ENCODE assay signal across 8 cellular contexts in the genomic region with DNA sequence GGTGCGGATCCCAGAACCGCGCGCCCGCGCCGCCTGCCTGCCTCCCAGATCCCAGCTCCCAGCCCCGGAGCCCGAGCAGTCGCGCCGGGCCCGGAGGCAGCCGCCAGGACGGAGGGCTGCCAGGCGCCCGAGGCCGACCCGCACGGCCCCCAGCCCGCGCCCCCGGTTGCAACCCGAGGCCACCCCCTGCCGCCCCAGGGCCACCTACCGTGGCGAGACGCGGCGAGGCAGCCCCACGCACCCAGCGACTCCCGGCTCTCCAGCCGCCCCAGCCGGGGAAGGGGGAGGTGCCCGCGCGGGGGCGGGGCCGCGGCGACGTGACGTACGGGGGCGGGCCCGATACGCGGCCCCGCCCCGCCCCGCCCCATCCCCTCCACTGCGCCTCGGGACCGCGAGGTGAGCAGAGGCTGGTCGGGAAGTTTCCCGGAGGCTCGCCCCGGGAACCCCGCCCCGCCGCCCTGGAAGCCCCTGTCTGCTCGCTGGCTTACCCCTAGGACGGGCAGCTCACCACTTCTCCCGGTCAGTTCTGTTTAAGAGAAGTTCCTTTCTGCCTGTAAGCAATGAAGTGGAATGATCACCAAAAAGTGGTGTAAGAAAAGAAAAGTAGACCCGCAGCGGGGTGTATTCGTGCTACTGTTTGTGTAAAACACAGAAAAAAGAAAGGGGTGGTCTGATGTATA. TPM values are rescaled to one million over a fixed set of nuclear protein-coding genes. Genes with fewer than 3 reads are reported as not detected.
A peak's percentile ranks its signal among the peaks of the same experiment; 100 is the strongest.
DNase-seq lines count a peak whose midpoint lies in the region; ATAC-seq and TF ChIP-seq lines count a peak whose summit lies in the region.

A gene (minus strand): TSS at position 288 of the 680 bp plus-strand sequence. CDS start 48,502 bp downstream, outside the sequence.

- H3K4me1 Mint-ChIP-seq in T-helper 1 cell treated with Interleukin-12 subunit alpha and Interleukin-12 subunit beta and Interleukin-4 antibody, amounts not matched to agents 30 μg/mL and 1 μg/mL, for 36 hours (ENCODE audit: low read depth) = peaks cover 65% of the 10 kb centered on the region

- H3K27me3 Mint-ChIP-seq in T-helper 1 cell treated with Interleukin-12 subunit alpha and Interleukin-12 subunit beta and Interleukin-4 antibody, amounts not matched to agents 30 μg/mL and 1 μg/mL, for 36 hours (ENCODE audit: low read depth) = no peaks in the 10 kb centered on the region

- H3K4me3 ChIP-seq in Karpas-422 (ENCODE audit: low read length) (peak within 1 kb of the TSS; percentile 83), psoas muscle (peak within 1 kb of the TSS; percentile 98)

- peaks cover 27% of the 10 kb centered on the region for H3K4me1 ChIP-seq in Karpas-422 (ENCODE audit: low read length)
- H3K4me1 ChIP-seq in psoas muscle = peaks cover 30% of the 10 kb centered on the region

- H3K9me2 ChIP-seq in Karpas-422 (replicated peaks; ENCODE audit: insufficient read depth, low read length) = no peaks in the 10 kb centered on the region

- H3K9ac ChIP-seq in Karpas-422 (ENCODE audit: low read length) = peak within 1 kb of the TSS; percentile 82

- H3K4me2 ChIP-seq in Karpas-422 (ENCODE audit: low read depth, low read length, poor library complexity, severe bottlenecking) = peak within 1 kb of the TSS; percentile 83

- ATAC-seq in GM21717 (IDR thresholded peaks at IDR 0.05; ENCODE audit: unreplicated experiment) (peak; percentile 55), left ventricle myocardium superior (peak; percentile 95), psoas muscle (peak; percentile 87 to 91 (median 90))

- peak within 1 kb of the TSS; percentile 88 for H3K27ac Mint-ChIP-seq in T-helper 1 cell treated with Interleukin-12 subunit alpha and Interleukin-12 subunit beta and Interleukin-4 antibody, amounts not matched to agents 30 μg/mL and 1 μg/mL, for 36 hours

- no peaks in the 10 kb centered on the region for H4K20me1 ChIP-seq in Karpas-422 (ENCODE audit: insufficient read depth, low read depth, low read length)

- H3K36me3 Mint-ChIP-seq in T-helper 1 cell treated with Interleukin-12 subunit alpha and Interleukin-12 subunit beta and Interleukin-4 antibody, amounts not matched to agents 30 μg/mL and 1 μg/mL, for 36 hours (ENCODE audit: low read depth) = peaks cover 19% of the 10 kb centered on the region

- H2AFZ ChIP-seq in Karpas-422 (ENCODE audit: low read length) = peak within 1 kb of the TSS; percentile 72; the same call in 1 of the 2 replicates

- H3K79me2 ChIP-seq in Karpas-422 (ENCODE audit: low read length) = peaks cover 44% of the 10 kb centered on the region

- DNase-seq in Daoy (ENCODE audit: low read depth) (peak; percentile 81), Karpas-422 (peak; percentile 91), amniotic stem cell (lab: John Stamatoyannopoulos, UW) (peak; percentile 32), left ventricle myocardium superior (peak; percentile 91), psoas muscle (peak; percentile 81 to 88), ureter (ENCODE audit: low spot score) (peak; percentile 80)

- no peaks in the 10 kb centered on the region for H3K9me3 Mint-ChIP-seq in T-helper 1 cell treated with Interleukin-12 subunit alpha and Interleukin-12 subunit beta and Interleukin-4 antibody, amounts not matched to agents 30 μg/mL and 1 μg/mL, for 36 hours

- peaks cover 8% of the 10 kb centered on the region for H3K36me3 ChIP-seq in Karpas-422 (ENCODE audit: insufficient read depth, low read length)
- no peaks in the 10 kb centered on the region for H3K36me3 ChIP-seq in psoas muscle (ENCODE audit: insufficient read depth in 1 of 2, low read depth in 1 of 2)

- intact Hi-C loops in left ventricle myocardium superior (cut with micrococcal nuclease) (loop anchor here (10.0 kb wide), 1 partner anchor 85 kb away; no protein-coding TSS in a partner anchor), psoas muscle (cut with DNase I) (loop anchor here (5.0 kb wide), 5 partner anchors 38 to 108 kb away; a partner anchor contains a TSS)

- H3K27me3 ChIP-seq in Karpas-422 (ENCODE audit: low read length) (no peaks in the 10 kb centered on the region), psoas muscle (ENCODE audit: insufficient read depth in 3 of 3, low read length in 2 of 3) (no peaks in the 10 kb centered on the region)

- peak; percentile 2 for TF ChIP-seq CTCF in psoas muscle (IDR thresholded peaks at IDR 0.05)

- H3K9me3 ChIP-seq in Karpas-422 (ENCODE audit: low read length) (peaks cover 4% of the 10 kb centered on the region), psoas muscle (no peaks in the 10 kb centered on the region)

- 0 to 1% (median 0%) methylated on average over 20 to 68 of the region's 69 CpGs for WGBS in psoas muscle, 3 donors

- H3K27ac ChIP-seq in Karpas-422 (ENCODE audit: low read length) = peak within 1 kb of the TSS; percentile 65
- H3K27ac ChIP-seq in psoas muscle = peak within 1 kb of the TSS; percentile 89

- H3K4me3 Mint-ChIP-seq in T-helper 1 cell treated with Interleukin-12 subunit alpha and Interleukin-12 subunit beta and Interleukin-4 antibody, amounts not matched to agents 30 μg/mL and 1 μg/mL, for 36 hours = peak within 1 kb of the TSS; percentile 94

RNA-seq across cellular contexts. Expression of the gene that starts here (rescaled TPM):
- 23.1 and 24.6 TPM in 2 replicates for total RNA-seq in Daoy (2014; rRNA removed; shearing (Covaris generic))
- 52.9 and 61.4 TPM in 2 replicates for total RNA-seq in Karpas-422 (2014; rRNA removed; shearing (Covaris generic); ENCODE audit: low replicate concordance)
- total RNA-seq in left ventricle myocardium superior (27.1 TPM), psoas muscle (10 to 100 TPM; 22.1 to 41.3 (median 28.5) TPM), ureter (49.1 TPM)
- polyA plus RNA-seq in psoas muscle = 10 to 100 TPM; 30.5 to 76.4 (median 46.9) TPM

Comparison
In these comparisons a context has a peak if more than half of its experiments do, and no peak if none do; other contexts are left out.
1. Peak in every context shown above with its lines: DNase-seq, ATAC-seq, H3K4me3 ChIP-seq and H3K27ac ChIP-seq.
2. DNase-seq: peak in every context shown above with its lines; median percentile 91 in Karpas-422; 91 in left ventricle myocardium superior; 84 in psoas muscle; 81 in Daoy; 80 in ureter; 32 in amniotic stem cell.